ENCODE assay signal across 8 cellular contexts in the genomic region with DNA sequence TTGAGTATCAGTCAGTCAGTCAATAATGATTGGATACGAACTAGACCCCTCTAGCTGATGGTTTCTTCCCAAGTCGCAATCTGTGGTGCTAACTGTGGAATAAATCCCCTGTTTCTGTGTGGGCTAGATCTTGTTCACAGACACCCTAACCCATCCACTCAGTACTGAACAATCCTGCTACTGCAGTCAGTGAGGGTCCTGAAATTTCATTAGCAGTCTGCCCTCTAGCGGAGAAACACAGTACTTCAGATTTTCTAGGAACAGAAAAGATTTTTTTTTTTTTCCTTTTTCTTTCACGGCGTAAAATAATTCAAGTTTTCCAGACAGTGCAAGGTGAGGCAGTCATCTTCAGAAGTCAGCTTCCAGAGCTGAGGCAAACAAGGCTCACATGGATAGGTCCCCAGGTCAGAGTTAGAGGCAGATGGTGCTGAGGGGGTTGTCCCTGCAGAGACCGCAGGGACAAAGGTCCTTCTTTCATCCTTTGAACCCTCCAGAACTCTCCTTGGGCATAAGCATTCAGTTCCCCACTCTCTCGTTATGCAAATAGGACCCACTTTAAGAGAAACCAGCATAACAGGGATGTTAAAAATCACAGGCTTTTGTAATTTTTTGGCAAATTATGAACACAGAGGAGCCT.
DNase-seq lines count a peak whose midpoint lies in the region; ATAC-seq and TF ChIP-seq lines count a peak whose summit lies in the region.

No MANE protein-coding gene starts in this region.

- no peaks in the 10 kb centered on the region for H3K36me3 Mint-ChIP-seq in nephron progenitor cell (ENCODE audit: low read depth)

- in situ Hi-C loops in Caki2 (cut with HindIII; ENCODE audit: low pct_unique_long_range_greater_than_20kb, low sequenced_read_pairs) = no loop called here

- CTCF ChIA-PET in RWPE1 (lab: Yijun Ruan, JAX) = interaction anchor here (0.6 to 1.5 kb wide), 16 partner anchors 9 to 448 kb away, joined by 3 to 14 read pairs (median 4); no protein-coding TSS in a partner anchor

- H3K4me3 Mint-ChIP-seq in nephron progenitor cell = no peak overlapping the region

- TF ChIP-seq CTCF in RWPE1 (conservative IDR thresholded peaks at IDR 0.05; ENCODE audit: low read depth) (peak; percentile 86), epithelial cell of proximal tubule (conservative IDR thresholded peaks at IDR 0.05; ENCODE audit: low read depth, low read length) (peak; percentile 85), nephron progenitor cell (IDR thresholded peaks at IDR 0.05) (peak; percentile 79)

- H3K4me1 Mint-ChIP-seq in nephron progenitor cell = peaks cover 55% of the 10 kb centered on the region

- H3K4me3 ChIP-seq in epithelial cell of proximal tubule (ENCODE audit: low read depth, low read length) = no peak overlapping the region

- peaks cover 14% of the 10 kb centered on the region for H3K27me3 Mint-ChIP-seq in nephron progenitor cell (ENCODE audit: low read depth, poor library complexity)

- H3K27ac Mint-ChIP-seq in nephron progenitor cell = no peak overlapping the region

- ATAC-seq in HG03097 (IDR thresholded peaks at IDR 0.05; ENCODE audit: low FRiP score, unreplicated experiment) = no peak

- no peaks in the 10 kb centered on the region for H3K9me3 Mint-ChIP-seq in nephron progenitor cell

- DNase-seq in Caki2 (ENCODE audit: low read depth) = peak; percentile 11
- peak; percentile 11 for DNase-seq in H4 (ENCODE audit: low spot score)
- DNase-seq in RWPE1 (ENCODE audit: low spot score) = peak; percentile 30
- DNase-seq in epithelial cell of proximal tubule (ENCODE audit: low read depth) = no peak
- peak; percentile 41 for DNase-seq in nephron progenitor cell
- no peak for DNase-seq in islet precursor cell
- DNase-seq in NK-92 (lab: John Stamatoyannopoulos, UW; ENCODE audit: unreplicated experiment) = no peak

- H3K27ac ChIP-seq in RWPE1 = no peak overlapping the region

- POLR2A ChIA-PET in RWPE1 (lab: Yijun Ruan, JAX; ENCODE audit: low non-redundant PET) = no interaction called here

Comparison
In these comparisons a context has a peak if more than half of its experiments do, and no peak if none do; other contexts are left out.
1. DNase-seq: peak in Caki2 (single experiment), H4 (single experiment), RWPE1 (single experiment) and nephron progenitor cell (single experiment); none in epithelial cell of proximal tubule (single experiment), islet precursor cell (single experiment) and NK-92 (single experiment).
2. Peak in every context shown above with its lines, with median percentiles within 50 percentile points of each other: CTCF ChIP-seq.